In genomic region chr11:112499153-112499907, GRCh38 we compare ENCODE assay signal across 21 cellular contexts.
DNase-seq lines count a peak whose midpoint lies in the region; ATAC-seq and TF ChIP-seq lines count a peak whose summit lies in the region.
"Had no signal": no experiment of that assay in that cellular context is flagged by ENCODE, and none has a peak within 500 bp of the region (broad histone marks: within the 10 kb centered on the region; RNA-seq: fewer than 3 reads in every experiment).

No MANE protein-coding gene starts in this region.

- H3K4me3 Mint-ChIP-seq in HFFc6 = no peak overlapping the region
- H3K4me3 Mint-ChIP-seq: activated CD4-positive, alpha-beta T cell treated with anti-CD3 and anti-CD28 coated beads, Interleukin-2, amount 10 ng/mL, durations not matched to agents 24 days and 14 days; activated naive CD8-positive, alpha-beta T cell treated with anti-CD3 and anti-CD28 coated beads, Interleukin-2, amount 10 ng/mL, durations not matched to agents 7 days and 5 days; brain; effector memory CD8-positive, alpha-beta T cell had no signal

- TF ChIP-seq CTCF in A673 (conservative IDR thresholded peaks at IDR 0.05; ENCODE audit: low read depth, low read length) (no peak), HFFc6 (IDR thresholded peaks at IDR 0.05) (no peak)

- BruUV-seq in A673 (replicated peaks; lab: Mats Ljungman, UMichigan) = no TSS peak

- no peaks in the 10 kb centered on the region for H3K36me3 Mint-ChIP-seq in HFFc6 (ENCODE audit: low read depth)
- H3K36me3 Mint-ChIP-seq: activated naive CD8-positive, alpha-beta T cell treated with anti-CD3 and anti-CD28 coated beads, Interleukin-2, amount 10 ng/mL, durations not matched to agents 7 days and 5 days; brain had no signal

- CTCF ChIA-PET in A673 (lab: Charles Lee) = interaction anchor here (1.4 kb wide), 1 partner anchor 45 kb away, joined by 3 read pairs; no protein-coding TSS in a partner anchor

- POLR2A ChIA-PET in A673 (lab: Charles Lee; ENCODE audit: low non-redundant PET) = no interaction called here

- H3K27ac Mint-ChIP-seq in HFFc6 = no peak overlapping the region
- H3K27ac Mint-ChIP-seq: activated CD4-positive, alpha-beta T cell treated with anti-CD3 and anti-CD28 coated beads, Interleukin-2, amount 10 ng/mL, durations not matched to agents 24 days and 14 days; activated naive CD8-positive, alpha-beta T cell treated with anti-CD3 and anti-CD28 coated beads, Interleukin-2, amount 10 ng/mL, durations not matched to agents 7 days and 5 days; activated T-helper 2 cell treated with anti-CD3 and anti-CD28 coated beads, Interferon-gamma antibody, Interleukin-2, Interleukin-4, amounts not matched to agents 10 μg/mL and 5 μg/mL and 100 μg/mL, durations not matched to agents 14 hours and 24 hours and 36 hours; effector memory CD8-positive, alpha-beta T cell had no signal

- DNase-seq in A673 (ENCODE audit: low spot score) (peak; percentile 94), M059J (ENCODE audit: low read depth) (peak; percentile 38), RPMI7951 (ENCODE audit: low read depth) (peak; percentile 16), left kidney (ENCODE audit: low read depth, low spot score) (peak; percentile 39), HFFc6 (no peak)
- DNase-seq: activated CD4-positive, alpha-beta T cell treated with anti-CD3 and anti-CD28 coated beads, Interleukin-2, amount 10 ng/mL, durations not matched to agents 24 days and 14 days; activated naive CD8-positive, alpha-beta T cell treated with anti-CD3 and anti-CD28 coated beads, Interleukin-2, amount 10 ng/mL, durations not matched to agents 7 days and 5 days; BE2C; effector memory CD8-positive, alpha-beta T cell; glutamatergic neuron; MM.1S; NCI-H2029 treated with DMSO at 0.1 percent for 48 hours; NCI-H524 treated with DMSO at 0.1 percent for 48 hours; right cardiac atrium; SHP77; upper lobe of right lung had no signal

- no peaks in the 10 kb centered on the region for H3K27me3 ChIP-seq in A673 (replicated peaks; ENCODE audit: insufficient read depth, low read depth, low read length, poor library complexity)
- H3K27me3 ChIP-seq: BE2C, upper lobe of right lung had no signal

- H3K4me1 Mint-ChIP-seq in HFFc6 (ENCODE audit: low read depth) = peaks cover 30% of the 10 kb centered on the region
- H3K4me1 Mint-ChIP-seq: activated CD4-positive, alpha-beta T cell treated with anti-CD3 and anti-CD28 coated beads, Interleukin-2, amount 10 ng/mL, durations not matched to agents 24 days and 14 days; activated naive CD8-positive, alpha-beta T cell treated with anti-CD3 and anti-CD28 coated beads, Interleukin-2, amount 10 ng/mL, durations not matched to agents 7 days and 5 days had no signal

- peaks cover 5% of the 10 kb centered on the region for H3K27me3 Mint-ChIP-seq in HFFc6 (ENCODE audit: insufficient read depth)

- ATAC-seq in HG02973 (IDR thresholded peaks at IDR 0.05; ENCODE audit: unreplicated experiment) = no peak
- no peak for ATAC-seq in GM18858 (IDR thresholded peaks at IDR 0.05; ENCODE audit: unreplicated experiment)
- ATAC-seq in GM18907 (IDR thresholded peaks at IDR 0.05; ENCODE audit: unreplicated experiment) = no peak
- ATAC-seq: effector memory CD8-positive, alpha-beta T cell; right cardiac atrium; upper lobe of right lung had no signal

- H3K27ac ChIP-seq in A673 (ENCODE audit: low read depth, low read length, poor library complexity, severe bottlenecking) = peak overlapping the region; percentile 79
- H3K27ac ChIP-seq: upper lobe of right lung had no signal

- no peaks in the 10 kb centered on the region for H3K9me3 Mint-ChIP-seq in HFFc6
- H3K9me3 Mint-ChIP-seq: activated CD4-positive, alpha-beta T cell treated with anti-CD3 and anti-CD28 coated beads, Interleukin-2, amount 10 ng/mL, durations not matched to agents 24 days and 14 days; activated naive CD8-positive, alpha-beta T cell treated with anti-CD3 and anti-CD28 coated beads, Interleukin-2, amount 10 ng/mL, durations not matched to agents 7 days and 5 days; activated T-helper 2 cell treated with anti-CD3 and anti-CD28 coated beads, Interferon-gamma antibody, Interleukin-2, Interleukin-4, amounts not matched to agents 10 μg/mL and 5 μg/mL and 100 μg/mL, durations not matched to agents 14 hours and 24 hours and 36 hours; effector memory CD8-positive, alpha-beta T cell had no signal

- no peaks in the 10 kb centered on the region for H3K9me3 ChIP-seq in A673 (ENCODE audit: low read depth, low read length, poor library complexity, severe bottlenecking)
- H3K9me3 ChIP-seq: BE2C, upper lobe of right lung had no signal

- H3K4me1 ChIP-seq in A673 (ENCODE audit: insufficient read depth, low read length, poor library complexity, severe bottlenecking) = peaks cover 32% of the 10 kb centered on the region
- H3K4me1 ChIP-seq: BE2C, upper lobe of right lung had no signal

- intact Hi-C loops in A673 (cut with micrococcal nuclease; ENCODE audit: unreplicated experiment) = loop anchor here (5.0 kb wide), 1 partner anchor 207 kb away; no protein-coding TSS in a partner anchor

- H3K36me3 ChIP-seq in A673 (ENCODE audit: insufficient read depth, low read length, poor library complexity, severe bottlenecking) = no peaks in the 10 kb centered on the region
- H3K36me3 ChIP-seq: BE2C, upper lobe of right lung had no signal

- H3K4me3 ChIP-seq in A673 (ENCODE audit: low read depth, low read length, poor library complexity, severe bottlenecking) = no peak overlapping the region
- H3K4me3 ChIP-seq: upper lobe of right lung had no signal
